1 cellular context compared by ENCODE assay signal in the genomic region with DNA sequence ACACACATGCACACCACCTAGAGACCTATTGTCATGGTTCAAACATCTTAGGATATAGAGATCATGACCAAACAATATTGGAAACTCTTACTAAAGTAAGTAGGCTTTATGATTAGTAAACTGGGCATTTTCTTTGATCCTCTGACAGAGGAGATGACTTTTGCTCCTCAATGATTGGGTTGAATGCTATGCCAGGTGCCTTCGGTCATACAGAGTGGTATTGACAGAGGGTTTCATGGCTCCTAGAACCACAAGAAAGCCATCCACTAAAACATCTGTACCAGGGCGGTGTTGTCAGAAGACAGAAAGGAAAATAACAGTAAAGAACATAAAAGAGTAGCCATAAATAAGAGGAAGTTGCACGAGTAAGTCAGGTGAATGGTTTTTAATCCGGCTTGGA.
TF ChIP-seq lines count a peak whose summit lies in the region.

No MANE protein-coding gene starts in this region.

TF ChIP-seq in GM12878, 131 proteins besides CTCF, POLR2A, EP300 and RAD21:
- TF ChIP-seq KLF5 (IDR thresholded peaks at IDR 0.05; ENCODE audit: partially characterized antibody) (no peak), YBX1 (IDR thresholded peaks at IDR 0.05) (no peak), NBN (IDR thresholded peaks at IDR 0.05) (no peak), EZH2 (IDR thresholded peaks at IDR 0.05; ENCODE audit: borderline replicate concordance, control insufficient read depth, low read depth, low read length) (no peak), LARP7 (IDR thresholded peaks at IDR 0.05) (no peak), ZBED1 (IDR thresholded peaks at IDR 0.05; ENCODE audit: borderline replicate concordance) (no peak)
- TF ChIP-seq, protein P1, sequence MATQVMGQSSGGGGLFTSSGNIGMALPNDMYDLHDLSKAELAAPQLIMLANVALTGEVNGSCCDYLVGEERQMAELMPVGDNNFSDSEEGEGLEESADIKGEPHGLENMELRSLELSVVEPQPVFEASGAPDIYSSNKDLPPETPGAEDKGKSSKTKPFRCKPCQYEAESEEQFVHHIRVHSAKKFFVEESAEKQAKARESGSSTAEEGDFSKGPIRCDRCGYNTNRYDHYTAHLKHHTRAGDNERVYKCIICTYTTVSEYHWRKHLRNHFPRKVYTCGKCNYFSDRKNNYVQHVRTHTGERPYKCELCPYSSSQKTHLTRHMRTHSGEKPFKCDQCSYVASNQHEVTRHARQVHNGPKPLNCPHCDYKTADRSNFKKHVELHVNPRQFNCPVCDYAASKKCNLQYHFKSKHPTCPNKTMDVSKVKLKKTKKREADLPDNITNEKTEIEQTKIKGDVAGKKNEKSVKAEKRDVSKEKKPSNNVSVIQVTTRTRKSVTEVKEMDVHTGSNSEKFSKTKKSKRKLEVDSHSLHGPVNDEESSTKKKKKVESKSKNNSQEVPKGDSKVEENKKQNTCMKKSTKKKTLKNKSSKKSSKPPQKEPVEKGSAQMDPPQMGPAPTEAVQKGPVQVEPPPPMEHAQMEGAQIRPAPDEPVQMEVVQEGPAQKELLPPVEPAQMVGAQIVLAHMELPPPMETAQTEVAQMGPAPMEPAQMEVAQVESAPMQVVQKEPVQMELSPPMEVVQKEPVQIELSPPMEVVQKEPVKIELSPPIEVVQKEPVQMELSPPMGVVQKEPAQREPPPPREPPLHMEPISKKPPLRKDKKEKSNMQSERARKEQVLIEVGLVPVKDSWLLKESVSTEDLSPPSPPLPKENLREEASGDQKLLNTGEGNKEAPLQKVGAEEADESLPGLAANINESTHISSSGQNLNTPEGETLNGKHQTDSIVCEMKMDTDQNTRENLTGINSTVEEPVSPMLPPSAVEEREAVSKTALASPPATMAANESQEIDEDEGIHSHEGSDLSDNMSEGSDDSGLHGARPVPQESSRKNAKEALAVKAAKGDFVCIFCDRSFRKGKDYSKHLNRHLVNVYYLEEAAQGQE (IDR thresholded peaks at IDR 0.05; ENCODE audit: low read depth, low read length), result no peak
